In the genomic region with DNA sequence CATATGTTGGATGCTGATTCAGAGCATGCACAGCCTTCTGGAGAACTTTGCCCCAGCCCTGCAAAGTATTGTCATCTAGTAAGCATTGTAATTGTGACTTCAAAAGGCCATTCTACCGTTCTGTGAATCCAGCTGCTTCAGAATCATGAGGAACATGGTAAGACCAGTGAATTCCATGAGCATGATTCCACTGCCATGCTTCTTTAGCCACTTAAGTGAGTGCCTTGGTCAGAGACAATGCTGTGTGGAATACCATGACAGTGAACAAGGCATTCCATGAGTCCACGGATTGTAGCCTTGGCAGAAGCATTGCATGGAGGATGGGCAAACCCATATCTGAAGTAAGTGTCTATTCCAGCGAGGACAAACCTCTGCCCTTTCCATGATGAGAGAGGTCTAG, we compare ENCODE assay signal across 22 cellular contexts.
"Had no signal": no experiment of that assay in that cellular context is flagged by ENCODE, and none has a peak within 500 bp of the region (broad histone marks: within the 10 kb centered on the region; RNA-seq: fewer than 3 reads in every experiment).

No MANE protein-coding gene starts in this region.

- DNase-seq: activated CD4-positive, alpha-beta T cell treated with anti-CD3 and anti-CD28 coated beads, Interleukin-2, amount 10 ng/mL, durations not matched to agents 24 days and 14 days; activated CD4-positive, alpha-beta T cell treated with anti-CD3 and anti-CD28 coated beads, Interleukin-2, amount 50 U/mL, for 4 hours; activated CD8-positive, alpha-beta T cell treated with anti-CD3 and anti-CD28 coated beads for 36 hours; activated effector memory CD4-positive, alpha-beta T cell treated with anti-CD3 and anti-CD28 coated beads, Interleukin-2, amount 50 U/mL, for 16 hours; activated naive CD4-positive, alpha-beta T cell treated with Interleukin-2 at 50 U/mL for 16 hours; activated naive CD8-positive, alpha-beta T cell treated with anti-CD3 and anti-CD28 coated beads, Interleukin-2, amount 10 ng/mL, durations not matched to agents 7 days and 5 days; activated T-cell treated with anti-CD3 and anti-CD28 coated beads, Interleukin-2, amount 50 U/mL, for 1 hour; activated T-cell treated with anti-CD3 and anti-CD28 coated beads, Interleukin-2, amount 50 U/mL, for 72 hours; amygdala; NCI-H1105; NCI-H1417 treated with DMSO at 0.1 percent for 48 hours; NCI-H1694; NCI-H1930; NCI-H345; NCI-H524 treated with DMSO at 0.1 percent for 48 hours; SHP77 treated with DMSO at 0.1 percent for 48 hours; SK-N-SH had no signal

- H3K4me2 ChIP-seq: SK-N-SH had no signal

- H3K36me3 ChIP-seq: ascending aorta, cardiac muscle cell, SJSA1 had no signal

- H3K4me1 ChIP-seq: ascending aorta had no signal

- H3K9me3 ChIP-seq: ascending aorta, SJSA1, SK-N-SH had no signal

- H3K4me3 ChIP-seq: ascending aorta, cardiac muscle cell, SJSA1 had no signal

- H3K27me3 ChIP-seq: ascending aorta, cardiac muscle cell had no signal

- H3K27ac ChIP-seq: ascending aorta, cardiac muscle cell, SJSA1 had no signal

- ATAC-seq: activated CD8-positive, alpha-beta T cell treated with anti-CD3 and anti-CD28 coated beads for 36 hours; activated T-cell treated with anti-CD3 and anti-CD28 coated beads, Interleukin-2, amount 50 U/mL, for 72 hours; activated T-helper 17 cell treated with anti-CD3 and anti-CD28 coated beads, Interleukin-2, amount 50 U/mL, for 72 hours; Panc1 had no signal

- H3K9ac ChIP-seq: SK-N-SH had no signal
